ENCODE assay signal across 17 cellular contexts in the genomic region with DNA sequence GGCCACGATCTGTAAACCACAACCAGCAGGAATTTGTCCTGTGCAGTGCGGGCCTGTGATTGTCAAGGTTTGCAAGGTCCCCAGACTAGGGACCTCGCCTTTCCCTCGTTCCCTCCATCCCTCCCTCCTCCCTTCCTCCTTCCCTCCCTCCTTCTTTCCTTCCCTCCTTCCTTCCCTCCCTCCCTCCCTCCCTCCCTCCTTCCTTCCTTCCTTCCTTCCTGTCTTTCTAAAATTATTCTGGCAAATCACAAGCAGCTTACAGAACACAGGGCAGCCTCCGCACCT.
"Had no signal": no experiment of that assay in that cellular context is flagged by ENCODE, and none has a peak within 500 bp of the region (broad histone marks: within the 10 kb centered on the region; RNA-seq: fewer than 3 reads in every experiment).

No MANE protein-coding gene starts in this region.

- H3K9me3 ChIP-seq: adrenal gland, colonic mucosa, lower lobe of right lung, prostate gland, right atrium auricular region had no signal

- H3K27me3 ChIP-seq: adrenal gland, colonic mucosa, right atrium auricular region had no signal

- H3K27ac ChIP-seq: colonic mucosa, lower lobe of right lung, prostate gland, right atrium auricular region, WERI-Rb-1 had no signal

- H3K4me1 ChIP-seq: colonic mucosa, lower lobe of right lung, prostate gland, right atrium auricular region had no signal

- H3K9me3 Mint-ChIP-seq: activated CD4-positive, alpha-beta T cell treated with anti-CD3 and anti-CD28 coated beads, Interleukin-2, amount 10 ng/mL, durations not matched to agents 7 days and 5 days; naive B cell; neural crest cell; T-cell had no signal

- H3K36me3 Mint-ChIP-seq: activated naive CD8-positive, alpha-beta T cell; naive B cell; T-cell had no signal

- H3K27me3 Mint-ChIP-seq: activated CD4-positive, alpha-beta T cell treated with anti-CD3 and anti-CD28 coated beads, Interleukin-2, amount 10 ng/mL, durations not matched to agents 7 days and 5 days; activated naive CD8-positive, alpha-beta T cell; naive B cell; T-cell had no signal

- DNase-seq: activated CD4-positive, alpha-beta T cell treated with anti-CD3 and anti-CD28 coated beads, Interleukin-2, amount 10 ng/mL, durations not matched to agents 7 days and 5 days; activated CD4-positive, CD25-positive, alpha-beta regulatory T cell treated with anti-CD3 and anti-CD28 coated beads, Interleukin-2, amount 50 U/mL, for 72 hours; activated CD8-positive, alpha-beta T cell treated with anti-CD3 and anti-CD28 coated beads, Interleukin-2, amount 10 ng/mL, durations not matched to agents 7 days and 5 days; colonic mucosa; erythroblast; foreskin fibroblast; lower lobe of right lung; naive B cell; stimulated activated CD4-positive, alpha-beta T cell treated with anti-CD3 and anti-CD28 coated beads, Interleukin-4, amount 100 ng/mL, for 24 hours; stimulated activated naive CD4-positive, alpha-beta T cell treated with Interleukin-2 at 50 U/mL for 16 hours; T-cell; WERI-Rb-1 had no signal

- H3K4me3 ChIP-seq: adrenal gland, colonic mucosa, lower lobe of right lung, prostate gland, right atrium auricular region had no signal

- H3K4me3 Mint-ChIP-seq: activated CD4-positive, alpha-beta T cell treated with anti-CD3 and anti-CD28 coated beads, Interleukin-2, amount 10 ng/mL, durations not matched to agents 7 days and 5 days; activated CD8-positive, alpha-beta T cell treated with anti-CD3 and anti-CD28 coated beads, Interleukin-2, amount 10 ng/mL, durations not matched to agents 7 days and 5 days; activated naive CD8-positive, alpha-beta T cell; naive B cell; neural crest cell; T-cell had no signal

- ATAC-seq: activated CD8-positive, alpha-beta T cell treated with anti-CD3 and anti-CD28 coated beads, Interleukin-2, amount 10 ng/mL, durations not matched to agents 7 days and 5 days; T-cell had no signal

- H3K4me1 Mint-ChIP-seq: activated CD4-positive, alpha-beta T cell treated with anti-CD3 and anti-CD28 coated beads, Interleukin-2, amount 10 ng/mL, durations not matched to agents 7 days and 5 days; naive B cell; neural crest cell had no signal

- H3K36me3 ChIP-seq: adrenal gland, colonic mucosa, lower lobe of right lung, prostate gland, right atrium auricular region, WERI-Rb-1 had no signal

- H3K27ac Mint-ChIP-seq: activated CD4-positive, alpha-beta T cell treated with anti-CD3 and anti-CD28 coated beads, Interleukin-2, amount 10 ng/mL, durations not matched to agents 7 days and 5 days; activated CD8-positive, alpha-beta T cell treated with anti-CD3 and anti-CD28 coated beads, Interleukin-2, amount 10 ng/mL, durations not matched to agents 7 days and 5 days; activated naive CD8-positive, alpha-beta T cell; naive B cell; T-cell had no signal
